15 cellular contexts compared by ENCODE assay signal in the genomic region with DNA sequence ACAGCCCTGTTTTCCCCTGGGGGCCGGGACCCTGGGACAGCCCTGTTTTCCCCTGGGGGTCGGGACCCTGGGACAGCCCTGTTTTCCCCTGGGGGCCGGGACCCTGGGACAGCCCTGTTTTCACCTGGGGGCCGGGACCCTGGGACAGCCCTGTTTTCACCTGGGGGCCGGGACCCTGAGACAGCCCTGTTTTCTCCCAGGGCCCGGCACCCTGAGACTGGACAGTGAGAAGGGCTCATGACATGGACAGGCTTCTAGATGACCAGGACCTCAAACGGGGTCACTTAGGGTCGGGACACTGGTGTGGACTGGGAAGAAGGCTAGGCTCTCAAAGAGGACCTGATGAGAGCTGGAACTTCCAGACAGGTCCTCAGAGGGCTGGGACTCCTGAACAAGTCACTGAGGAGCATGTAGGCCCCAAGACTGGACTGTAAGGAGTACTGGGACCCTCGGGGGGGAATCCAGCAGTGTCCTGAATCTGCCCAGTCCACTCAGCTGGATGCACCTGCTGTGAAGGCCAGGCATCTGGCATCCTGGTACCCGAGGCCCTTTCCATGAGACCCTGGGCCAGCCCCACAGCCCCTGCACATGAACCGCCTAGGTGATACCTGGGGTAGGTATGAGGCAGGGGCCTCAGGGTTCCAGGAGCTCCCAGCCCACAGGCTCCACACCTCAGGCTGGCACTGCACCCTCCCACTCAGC. TPM values are rescaled to one million over a fixed set of nuclear protein-coding genes. Genes with fewer than 3 reads are reported as not detected.
A peak's percentile ranks its signal among the peaks of the same experiment; 100 is the strongest.
DNase-seq lines count a peak whose midpoint lies in the region; ATAC-seq and TF ChIP-seq lines count a peak whose summit lies in the region.
"Had no signal": no experiment of that assay in that cellular context is flagged by ENCODE, and none has a peak within 500 bp of the region (broad histone marks: within the 10 kb centered on the region; RNA-seq: fewer than 3 reads in every experiment).

No MANE protein-coding gene starts in this region.

- H3K9ac ChIP-seq in DND-41 (ENCODE audit: low read depth, low read length): peak overlapping the region; percentile 20

- H3K36me3 Mint-ChIP-seq in WTC11: peaks cover 24% of the 10 kb centered on the region
- peaks cover 7% of the 10 kb centered on the region for H3K36me3 Mint-ChIP-seq in effector memory CD8-positive, alpha-beta T cell (ENCODE audit: insufficient read depth)

- H3K36me3 ChIP-seq in DND-41 (ENCODE audit: insufficient read depth, low read length) (peaks cover 29% of the 10 kb centered on the region), hepatocyte (replicated peaks; ENCODE audit: insufficient read depth, low read depth) (no peaks in the 10 kb centered on the region)

- TF ChIP-seq CTCF in DND-41 (IDR thresholded peaks at IDR 0.05; ENCODE audit: borderline replicate concordance, extremely low read depth, low read length, poor library complexity, severe bottlenecking) (no peak), WTC11 (IDR thresholded peaks at IDR 0.05) (no peak), hepatocyte (IDR thresholded peaks at IDR 0.05; ENCODE audit: poor library complexity) (no peak), retinal pigment epithelial cell (conservative IDR thresholded peaks at IDR 0.05; ENCODE audit: low read depth, low read length) (no peak)

- H3K27ac Mint-ChIP-seq in WTC11: no peak overlapping the region
- H3K27ac Mint-ChIP-seq in effector memory CD8-positive, alpha-beta T cell: peak overlapping the region in 1 of 2 donors; percentile 59
- H3K27ac Mint-ChIP-seq: activated naive CD8-positive, alpha-beta T cell treated with anti-CD3 and anti-CD28 coated beads, Interleukin-2, amount 50 U/mL, for 24 hours; H9 had no signal

- H3K4me1 Mint-ChIP-seq in WTC11: peaks cover 10% of the 10 kb centered on the region; the same call in 1 of the 2 replicates
- H3K4me1 Mint-ChIP-seq in effector memory CD8-positive, alpha-beta T cell (ENCODE audit: low read depth in 2 of 2): peaks cover 28 to 30% of the 10 kb centered on the region in 2 donors

- H3K4me3 ChIP-seq in DND-41 (ENCODE audit: low read depth in 1 of 2, low read length in 2 of 2) (peak overlapping the region in 1 of 2 experiments; percentile 40; a peak in 2 of 4 replicates), hepatocyte (no peak overlapping the region), retinal pigment epithelial cell (ENCODE audit: low read length) (peak overlapping the region; percentile 15)
- H3K4me3 ChIP-seq: SJSA1 had no signal

- H3K27me3 ChIP-seq in DND-41 (ENCODE audit: insufficient read depth, low read length, poor library complexity): no peaks in the 10 kb centered on the region
- no peaks in the 10 kb centered on the region for H3K27me3 ChIP-seq in hepatocyte
- H3K27me3 ChIP-seq: SJSA1 had no signal

- H2AFZ ChIP-seq in DND-41 (ENCODE audit: low read depth, low read length) (no peak overlapping the region), hepatocyte (no peak overlapping the region)

- H3K9me3 Mint-ChIP-seq in WTC11: peaks cover 11% of the 10 kb centered on the region
- H3K9me3 Mint-ChIP-seq in effector memory CD8-positive, alpha-beta T cell: no peaks in the 10 kb centered on the region
- H3K9me3 Mint-ChIP-seq: activated naive CD8-positive, alpha-beta T cell treated with anti-CD3 and anti-CD28 coated beads, Interleukin-2, amount 50 U/mL, for 24 hours had no signal

- H4K20me1 ChIP-seq in DND-41 (ENCODE audit: insufficient read depth, low read length) (peaks cover 48% of the 10 kb centered on the region), hepatocyte (ENCODE audit: insufficient read depth, poor library complexity, severe bottlenecking) (peaks cover 56% of the 10 kb centered on the region)

- H3K27ac ChIP-seq in DND-41 (ENCODE audit: low read length) (peak overlapping the region; percentile 19; the same call in 1 of the 2 replicates), hepatocyte (no peak overlapping the region)
- H3K27ac ChIP-seq: SJSA1 had no signal

- peaks cover 43% of the 10 kb centered on the region for H3K4me1 ChIP-seq in DND-41 (ENCODE audit: insufficient read depth, low read length)
- peaks cover 18% of the 10 kb centered on the region for H3K4me1 ChIP-seq in hepatocyte (ENCODE audit: insufficient read depth)
- H3K4me1 ChIP-seq: SJSA1 had no signal

- H3K79me2 ChIP-seq in DND-41 (ENCODE audit: insufficient read depth, low read length) (peaks cover 70% of the 10 kb centered on the region), hepatocyte (peaks cover 72% of the 10 kb centered on the region)

- no peak for ATAC-seq in DND-41 (ENCODE audit: insufficient read depth, low read depth)
- no peak for ATAC-seq in WTC11
- ATAC-seq in HG03342 (IDR thresholded peaks at IDR 0.05; ENCODE audit: unreplicated experiment): no peak
- no peak for ATAC-seq in effector memory CD8-positive, alpha-beta T cell (replicated peaks)
- ATAC-seq in HG03469 (IDR thresholded peaks at IDR 0.05; ENCODE audit: unreplicated experiment): no peak
- ATAC-seq: activated naive CD8-positive, alpha-beta T cell treated with anti-CD3 and anti-CD28 coated beads, Interleukin-2, amount 50 U/mL, for 24 hours had no signal

- no peak for DNase-seq in DND-41
- no peak for DNase-seq in WTC11 (ENCODE audit: low spot score)
- DNase-seq in hepatocyte (ENCODE audit: low spot score): no peak
- DNase-seq in retinal pigment epithelial cell (ENCODE audit: low read depth): no peak
- DNase-seq in effector memory CD8-positive, alpha-beta T cell: no peak
- no peak for DNase-seq in NCI-H1694 (lab: John Stamatoyannopoulos, UW)
- DNase-seq: activated CD4-positive, CD25-positive, alpha-beta regulatory T cell; activated CD8-positive, alpha-beta memory T cell treated with anti-CD3 and anti-CD28 coated beads, Interleukin-2, amount 50 U/mL, for 4 hours; activated naive CD8-positive, alpha-beta T cell treated with anti-CD3 and anti-CD28 coated beads, Interleukin-2, amount 50 U/mL, for 24 hours; H9; Karpas-422; NCI-H2081 treated with DMSO at 0.1 percent for 48 hours had no signal

- POLR2A ChIA-PET in WTC11 (lab: Charles Lee): no interaction called here

- WGBS in hepatocyte (ENCODE audit: low lambda C conversion rate, missing lambda C conversion rate): 96% methylated on average over 11 of the region's 11 CpGs

- H3K4me3 Mint-ChIP-seq in WTC11: peak overlapping the region; percentile 43
- peak overlapping the region in 1 of 2 donors; percentile 23 for H3K4me3 Mint-ChIP-seq in effector memory CD8-positive, alpha-beta T cell
- H3K4me3 Mint-ChIP-seq: activated naive CD8-positive, alpha-beta T cell treated with anti-CD3 and anti-CD28 coated beads, Interleukin-2, amount 50 U/mL, for 24 hours had no signal

- no peaks in the 10 kb centered on the region for H3K9me3 ChIP-seq in DND-41 (ENCODE audit: insufficient read depth, low read length, severe bottlenecking)
- H3K9me3 ChIP-seq in hepatocyte (ENCODE audit: low read depth): no peaks in the 10 kb centered on the region
- H3K9me3 ChIP-seq: SJSA1 had no signal

- H3K4me2 ChIP-seq in DND-41 (ENCODE audit: insufficient read depth, low read length) (peak overlapping the region; percentile 63), hepatocyte (peak overlapping the region; percentile 96)

- H3K27me3 Mint-ChIP-seq in WTC11 (ENCODE audit: low read depth): peaks cover 5% of the 10 kb centered on the region; the same call in 1 of the 2 replicates
- no peaks in the 10 kb centered on the region for H3K27me3 Mint-ChIP-seq in effector memory CD8-positive, alpha-beta T cell
- H3K27me3 Mint-ChIP-seq: activated naive CD8-positive, alpha-beta T cell treated with anti-CD3 and anti-CD28 coated beads, Interleukin-2, amount 50 U/mL, for 24 hours had no signal

- no peaks in the 10 kb centered on the region for H3K9me2 ChIP-seq in hepatocyte (replicated peaks; ENCODE audit: insufficient read depth)

- CTCF ChIA-PET in WTC11 (lab: Charles Lee): interaction anchor here (1.1 to 2.4 kb wide), 2 partner anchors 24 to 34 kb away, joined by 5 to 7 read pairs; no protein-coding TSS in a partner anchor

TF ChIP-seq in WTC11, 78 proteins besides CTCF, POLR2A, EP300 and RAD21 (continues in another document):
- TF ChIP-seq ZNF512 (CRISPR knock-in tag; IDR thresholded peaks at IDR 0.05; ENCODE audit: borderline replicate concordance): no peak
- TF ChIP-seq NR1H2 (CRISPR knock-in tag; IDR thresholded peaks at IDR 0.05): no peak
- TF ChIP-seq TCF7 (CRISPR knock-in tag; IDR thresholded peaks at IDR 0.05; ENCODE audit: low read depth): no peak
- no peak for TF ChIP-seq EMX1 (CRISPR knock-in tag; IDR thresholded peaks at IDR 0.05)
- no peak for TF ChIP-seq HMGA2 (CRISPR knock-in tag; IDR thresholded peaks at IDR 0.05)
- TF ChIP-seq OVOL2 (CRISPR knock-in tag; IDR thresholded peaks at IDR 0.05; ENCODE audit: borderline replicate concordance): no peak
- TF ChIP-seq SOX15 (CRISPR knock-in tag; IDR thresholded peaks at IDR 0.05): no peak
- TF ChIP-seq NFE2L1 (CRISPR knock-in tag; IDR thresholded peaks at IDR 0.05): no peak
- no peak for TF ChIP-seq ZNF671 (CRISPR knock-in tag; IDR thresholded peaks at IDR 0.05)
- TF ChIP-seq, protein P1, sequence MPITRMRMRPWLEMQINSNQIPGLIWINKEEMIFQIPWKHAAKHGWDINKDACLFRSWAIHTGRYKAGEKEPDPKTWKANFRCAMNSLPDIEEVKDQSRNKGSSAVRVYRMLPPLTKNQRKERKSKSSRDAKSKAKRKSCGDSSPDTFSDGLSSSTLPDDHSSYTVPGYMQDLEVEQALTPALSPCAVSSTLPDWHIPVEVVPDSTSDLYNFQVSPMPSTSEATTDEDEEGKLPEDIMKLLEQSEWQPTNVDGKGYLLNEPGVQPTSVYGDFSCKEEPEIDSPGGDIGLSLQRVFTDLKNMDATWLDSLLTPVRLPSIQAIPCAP (CRISPR knock-in tag; IDR thresholded peaks at IDR 0.05): no peak

RNA-seq across cellular contexts. Expression of gene PCGF3, which starts 2.4 kb away (rescaled TPM):
- total RNA-seq in WTC11 (2021) (59.2 to 65.7 TPM (median 62.8 TPM) in 3 replicates), hepatocyte (43.5 and 43.9 TPM in 2 replicates)
- polyA plus RNA-seq in hepatocyte: 21.5 and 21.8 TPM in 2 replicates

RNA-seq across cellular contexts. Expression of gene SLC49A3, which starts 19.1 kb away (rescaled TPM):
- total RNA-seq in WTC11 (2021) (5.8 to 6.8 TPM (median 6.7 TPM) in 3 replicates), hepatocyte (8.5 and 12.2 TPM in 2 replicates)
- 12.8 and 19.8 TPM in 2 replicates for polyA plus RNA-seq in hepatocyte
- total RNA-seq: SJSA1 had no signal

RNA-seq across cellular contexts. Expression of gene MYL5, which starts 33.7 kb away (rescaled TPM):
- total RNA-seq in WTC11 (2021) (12.1 to 22.2 TPM (median 14.8 TPM) in 3 replicates), hepatocyte (8.9 and 12.6 TPM in 2 replicates)
- 25.1 and 33.7 TPM in 2 replicates for polyA plus RNA-seq in hepatocyte

RNA-seq across cellular contexts. Expression of gene ATP5ME, which starts 34.0 kb away (rescaled TPM):
- total RNA-seq in WTC11 (2021) (458 to 478 TPM (median 468 TPM) in 3 replicates), hepatocyte (83.8 and 143 TPM in 2 replicates)
- 641 and 669 TPM in 2 replicates for polyA plus RNA-seq in hepatocyte
